8 cellular contexts compared by ENCODE assay signal in the genomic region with DNA sequence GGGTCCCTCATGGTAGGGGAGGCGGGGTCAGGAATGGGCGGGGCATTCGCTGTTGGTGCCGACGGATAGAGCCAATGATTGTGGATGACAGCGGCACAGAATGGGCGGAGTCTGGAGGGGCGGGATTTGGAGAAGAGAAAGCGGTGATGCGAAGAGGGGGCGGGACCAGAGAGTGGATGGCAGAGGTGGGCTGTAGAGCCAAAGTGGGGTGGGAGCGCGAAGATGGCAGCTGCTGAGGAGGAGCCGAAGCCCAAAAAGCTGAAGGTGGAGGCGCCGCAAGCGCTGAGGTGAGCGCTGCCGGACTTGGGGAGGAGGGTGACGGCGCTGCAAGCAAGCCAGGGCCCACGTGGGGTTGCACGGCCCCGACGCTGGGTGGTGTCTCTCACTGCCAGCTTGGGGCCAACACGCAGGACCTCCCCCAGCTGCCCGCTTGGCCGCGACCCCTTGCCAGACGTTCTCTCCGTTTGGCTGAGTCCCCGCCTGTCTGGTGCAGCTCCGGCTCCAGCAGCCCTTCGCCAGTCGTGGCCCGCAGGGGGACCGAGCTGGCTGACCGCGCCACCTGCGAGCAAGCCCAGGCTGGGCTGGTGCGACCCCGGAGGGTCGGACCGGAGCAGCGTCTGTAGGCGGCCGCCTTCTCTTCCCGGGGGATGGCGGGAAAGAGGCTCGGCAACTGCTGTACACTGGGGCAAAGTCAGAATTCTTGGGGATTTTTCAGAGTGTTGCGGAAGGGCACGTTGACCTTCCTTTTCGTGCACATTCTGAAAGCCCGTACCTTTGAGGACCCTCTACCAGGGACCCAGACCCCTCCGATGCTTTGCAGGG. TPM values are rescaled to one million over a fixed set of nuclear protein-coding genes. Genes with fewer than 3 reads are reported as not detected.
DNase-seq lines count a peak whose midpoint lies in the region; ATAC-seq and TF ChIP-seq lines count a peak whose summit lies in the region.

Gene ADK (plus strand): TSS at position 165 of the 822 bp plus-strand sequence. CDS start 58 bp downstream, at position 223.

- H3K27me3 ChIP-seq in kidney epithelial cell (ENCODE audit: control insufficient read depth, insufficient read depth, low read length), result no peaks in the 10 kb centered on the region

- no peaks in the 10 kb centered on the region for H3K36me3 ChIP-seq in kidney epithelial cell (ENCODE audit: control insufficient read depth, insufficient read depth, low read length)

- ATAC-seq in GM18867 (IDR thresholded peaks at IDR 0.05; ENCODE audit: unreplicated experiment) (peak; percentile 87), HG03103 (IDR thresholded peaks at IDR 0.05; ENCODE audit: low read depth, unreplicated experiment) (peak; percentile 65)

- DNase-seq in AG08396 (ENCODE audit: low spot score) (peak; percentile 98), NCI-H345 treated with DMSO at 0.1 percent for 48 hours (lab: John Stamatoyannopoulos, UW; ENCODE audit: unreplicated experiment) (peak; percentile 93), cerebellar nuclear complex (lab: John Stamatoyannopoulos, UW) (peak; percentile 93 to 95), kidney epithelial cell (ENCODE audit: low read depth) (peak; percentile 87)
- DNase-seq in activated CD4-positive, CD25-positive, alpha-beta regulatory T cell treated with anti-CD3 and anti-CD28 coated beads, Interleukin-2, amount 50 U/mL, for 72 hours, result peak; percentile 99
- peak; percentile 99 to 100 for DNase-seq in stimulated activated CD4-positive, alpha-beta T cell treated with anti-CD3 and anti-CD28 coated beads, Interleukin-15, amount 100 ng/mL, for 48 hours (ENCODE audit: low read depth in 2 of 2)

- H3K4me3 ChIP-seq in kidney epithelial cell (ENCODE audit: low read depth, low read length), result peak within 1 kb of the TSS; percentile 91

- TF ChIP-seq CTCF in kidney epithelial cell (IDR thresholded peaks at IDR 0.05; ENCODE audit: insufficient read depth, low read length, poor library complexity, severe bottlenecking), result peak; percentile 15

RNA-seq across cellular contexts. Expression of gene ADK, which starts in this region (rescaled TPM):
- total RNA-seq in kidney epithelial cell, result 35.5 and 43.6 TPM in 2 replicates

Comparison
In these comparisons a context has a peak if more than half of its experiments do, and no peak if none do; other contexts are left out.
1. Peak in every context shown above with its lines: DNase-seq, ATAC-seq and H3K4me3 ChIP-seq.